20 cellular contexts compared by ENCODE assay signal in genomic region chr16:86740298-86740697, GRCh38.
DNase-seq lines count a peak whose midpoint lies in the region; ATAC-seq and TF ChIP-seq lines count a peak whose summit lies in the region.
"Had no signal": no experiment of that assay in that cellular context is flagged by ENCODE, and none has a peak within 500 bp of the region (broad histone marks: within the 10 kb centered on the region; RNA-seq: fewer than 3 reads in every experiment).

No MANE protein-coding gene starts in this region.

- no peaks in the 10 kb centered on the region for H3K79me1 ChIP-seq in mesendoderm (ENCODE audit: low read length)

- WGBS in SK-N-SH (ENCODE audit: low lambda C conversion rate), result 47% methylated on average over 17 of the region's 17 CpGs
- WGBS in mesendoderm (ENCODE audit: extremely low coverage, insufficient coverage, low lambda C conversion rate), result no CpG with 5 or more reads among the region's 17 CpGs

- DNase-seq in SK-N-SH, result no peak
- DNase-seq in SJSA1 (ENCODE audit: low read depth in 1 of 2, low spot score in 2 of 2), result no peak
- DNase-seq in mesendoderm, result no peak
- DNase-seq in gastrocnemius medialis, result no peak
- DNase-seq in KBM-7, result no peak
- DNase-seq in GDM1 (lab: John Stamatoyannopoulos, UW), result no peak
- DNase-seq: activated CD4-positive, alpha-beta T cell treated with anti-CD3 and anti-CD28 coated beads, Interleukin-2, amount 50 U/mL, for 48 hours; activated naive CD4-positive, alpha-beta T cell; amygdala; effector memory CD8-positive, alpha-beta T cell; NCI-H1105; NCI-H2107; NCI-H524; stimulated activated CD4-positive, alpha-beta T cell treated with anti-CD3 and anti-CD28 coated beads, Interleukin-2, amount 100 ng/mL, for 48 hours; stimulated activated naive CD8-positive, alpha-beta T cell treated with anti-CD3 and anti-CD28 coated beads, Interleukin-15, amount 100 ng/mL, for 72 hours had no signal

- H3K27me3 ChIP-seq in SK-N-SH (ENCODE audit: insufficient read depth) (no peaks in the 10 kb centered on the region), SJSA1 (replicated peaks) (no peaks in the 10 kb centered on the region), mesendoderm (ENCODE audit: insufficient read depth, low read length, poor library complexity) (no peaks in the 10 kb centered on the region), gastrocnemius medialis (no peaks in the 10 kb centered on the region)

- no peaks in the 10 kb centered on the region for H3K79me2 ChIP-seq in SK-N-SH (ENCODE audit: insufficient read depth)
- no peaks in the 10 kb centered on the region for H3K79me2 ChIP-seq in mesendoderm (ENCODE audit: control insufficient read depth, insufficient read depth, low read length)
- H3K79me2 ChIP-seq: hepatocyte had no signal

- H3K4me2 ChIP-seq in SK-N-SH (peak overlapping the region; percentile 84), mesendoderm (ENCODE audit: low read length) (no peak overlapping the region)

- no peak for TF ChIP-seq RAD21 in SK-N-SH (IDR thresholded peaks at IDR 0.05; ENCODE audit: low read length)

- no peak overlapping the region for H4K5ac ChIP-seq in mesendoderm (ENCODE audit: low read length)

- H3K18ac ChIP-seq in mesendoderm (ENCODE audit: low read length), result no peak overlapping the region

- no peak overlapping the region for H3K4me3 ChIP-seq in SK-N-SH (ENCODE audit: low read depth in 2 of 2, low read length in 1 of 2)
- H3K4me3 ChIP-seq in SJSA1, result no peak overlapping the region; the same call in 1 of the 2 replicates
- H3K4me3 ChIP-seq in mesendoderm (ENCODE audit: low read length), result no peak overlapping the region
- H3K4me3 ChIP-seq in gastrocnemius medialis, result peak overlapping the region in 1 of 4 donors; percentile 48
- H3K4me3 ChIP-seq: hepatocyte had no signal

- intact Hi-C loops in gastrocnemius medialis (cut with DNase I; ENCODE audit: low total_unique reads), result loop anchor here (5.0 to 10.0 kb wide), 2 partner anchors 55 to 163 kb away; partner anchors contain the start of gene FOXL1

- no peak overlapping the region for H2BK120ac ChIP-seq in mesendoderm (ENCODE audit: low read depth, low read length)

- TF ChIP-seq POLR2A in gastrocnemius medialis (IDR thresholded peaks at IDR 0.05), result no peak

- H2BK15ac ChIP-seq in mesendoderm (replicated peaks; ENCODE audit: low read depth), result no peak overlapping the region

- no peak overlapping the region for H3K56ac ChIP-seq in mesendoderm (ENCODE audit: low read length)

- POLR2A ChIA-PET in SK-N-SH (lab: Yijun Ruan, JAX), result no interaction called here

- H2AK5ac ChIP-seq in mesendoderm (ENCODE audit: low read length), result no peak overlapping the region

- H3K23ac ChIP-seq in mesendoderm (ENCODE audit: low read length), result no peak overlapping the region

- peaks cover 24% of the 10 kb centered on the region for H3F3A ChIP-seq in SK-N-SH (replicated peaks; ENCODE audit: insufficient read depth)

- H2AFZ ChIP-seq in SK-N-SH (ENCODE audit: low read depth), result peak overlapping the region; percentile 60; the same call in 1 of the 2 replicates
- H2AFZ ChIP-seq: hepatocyte had no signal

- H4K20me1 ChIP-seq in SK-N-SH (ENCODE audit: insufficient read depth), result no peaks in the 10 kb centered on the region

- H3K9me3 ChIP-seq in SK-N-SH (no peaks in the 10 kb centered on the region), SJSA1 (replicated peaks) (no peaks in the 10 kb centered on the region), gastrocnemius medialis (no peaks in the 10 kb centered on the region)

- H3K36me3 ChIP-seq in SK-N-SH (replicated peaks in 1 of 2; ENCODE audit: control insufficient read depth in 1 of 2, insufficient read depth in 2 of 2, low read length in 1 of 2), result no peaks in the 10 kb centered on the region
- no peaks in the 10 kb centered on the region for H3K36me3 ChIP-seq in SJSA1
- H3K36me3 ChIP-seq in mesendoderm (ENCODE audit: control insufficient read depth, insufficient read depth, low read length), result no peaks in the 10 kb centered on the region
- no peaks in the 10 kb centered on the region for H3K36me3 ChIP-seq in gastrocnemius medialis

- no peak overlapping the region for H2BK5ac ChIP-seq in mesendoderm (ENCODE audit: low read length)

- TF ChIP-seq CTCF in SK-N-SH (IDR thresholded peaks at IDR 0.05) (no peak), gastrocnemius medialis (IDR thresholded peaks at IDR 0.05 in 4 of 5, conservative IDR thresholded peaks at IDR 0.05 in 1 of 5) (no peak)

- H3K4ac ChIP-seq in mesendoderm (ENCODE audit: low read depth, low read length), result no peak overlapping the region

- ATAC-seq in SK-N-SH treated with all-trans-retinoic acid at 6 μM for 48 hours, result no peak
- ATAC-seq in gastrocnemius medialis, result no peak
- no peak for ATAC-seq in HG02938 (IDR thresholded peaks at IDR 0.05; ENCODE audit: unreplicated experiment)
- ATAC-seq: effector memory CD8-positive, alpha-beta T cell; stimulated activated naive CD8-positive, alpha-beta T cell treated with anti-CD3 and anti-CD28 coated beads, Interleukin-15, amount 100 ng/mL, for 72 hours had no signal

- H3K4me1 ChIP-seq in SK-N-SH (ENCODE audit: control insufficient read depth in 1 of 2, insufficient read depth in 2 of 2, low read depth in 1 of 2, low read length in 1 of 2) (peaks cover 0 to 10% of the 10 kb centered on the region in 2 experiments; a peak in 2 of 4 replicates), SJSA1 (replicated peaks) (peaks cover 18% of the 10 kb centered on the region), mesendoderm (ENCODE audit: control insufficient read depth, low read depth, low read length) (no peaks in the 10 kb centered on the region), gastrocnemius medialis (peaks cover 9 to 19% of the 10 kb centered on the region in 2 donors)

- CTCF ChIA-PET in SK-N-SH (lab: Yijun Ruan, JAX), result no interaction called here

- no peaks in the 10 kb centered on the region for H3K9me2 ChIP-seq in SK-N-SH

- H3K27ac ChIP-seq in SK-N-SH (ENCODE audit: low read depth in 2 of 2, low read length in 1 of 2) (peak overlapping the region in 1 of 2 experiments; percentile 93; a peak in 2 of 4 replicates), SJSA1 (peak overlapping the region; percentile 94), mesendoderm (ENCODE audit: low read depth, low read length) (peak overlapping the region; percentile 93), gastrocnemius medialis (peak overlapping the region; percentile 77 to 88 (median 84))
- H3K27ac ChIP-seq: 22Rv1, VCaP had no signal

- in situ Hi-C loops in gastrocnemius medialis (cut with MboI; ENCODE audit: low sequenced_read_pairs in 4 of 4) (no loop called here), KBM-7 (cut with MboI; ENCODE audit: low pct_unique_long_range_greater_than_20kb, low sequenced_read_pairs) (no loop called here)

- no peak overlapping the region for H4K8ac ChIP-seq in mesendoderm (ENCODE audit: low read depth, low read length)

- H3K9ac ChIP-seq in SK-N-SH, result peak overlapping the region; percentile 73
- H3K9ac ChIP-seq in mesendoderm (ENCODE audit: low read length), result no peak overlapping the region

- TF ChIP-seq EP300 in SK-N-SH (IDR thresholded peaks at IDR 0.05; ENCODE audit: borderline replicate concordance in 1 of 2, low read depth in 1 of 2, low read length in 1 of 2), result no peak

TF ChIP-seq in SK-N-SH, 30 proteins besides CTCF, POLR2A, EP300 and RAD21:
- TF ChIP-seq ELF1 (IDR thresholded peaks at IDR 0.05), result no peak
- TF ChIP-seq CHD2 (IDR thresholded peaks at IDR 0.05; ENCODE audit: low read length, partially characterized antibody), result no peak
- TF ChIP-seq RCOR1 (IDR thresholded peaks at IDR 0.05; ENCODE audit: low read length), result no peak
- TF ChIP-seq TCF12 (IDR thresholded peaks at IDR 0.05), result no peak
TF ChIP-seq in SK-N-SH: peak in this region for 0.

TF ChIP-seq in SK-N-SH treated with all-trans-retinoic acid at 6 μM for 48 hours, 23 proteins besides CTCF, POLR2A, EP300 and RAD21:
- TF ChIP-seq CSDC2 (CRISPR knock-in tag; IDR thresholded peaks at IDR 0.05) (no peak), ZNF565 (CRISPR knock-in tag; conservative IDR thresholded peaks at IDR 0.05; ENCODE audit: low read depth) (no peak), ZFP30 (CRISPR knock-in tag; IDR thresholded peaks at IDR 0.05) (no peak), POU6F1 (CRISPR knock-in tag; IDR thresholded peaks at IDR 0.05; ENCODE audit: borderline replicate concordance, low read depth) (no peak), ZFP3 (CRISPR knock-in tag; IDR thresholded peaks at IDR 0.05) (no peak)
